Comparison of ENCODE assay signal across 37 cellular contexts in genomic region chr7:34620425-34620824, GRCh38. TPM values are rescaled to one million over a fixed set of nuclear protein-coding genes. Genes with fewer than 3 reads are reported as not detected.
"Had no signal": no experiment of that assay in that cellular context is flagged by ENCODE, and none has a peak within 500 bp of the region (broad histone marks: within the 10 kb centered on the region; RNA-seq: fewer than 3 reads in every experiment).

No MANE protein-coding gene starts in this region.

- H3K9me3 ChIP-seq: body of pancreas, colonic mucosa, esophagus squamous epithelium had no signal

- H3K27me3 Mint-ChIP-seq: activated CD4-positive, alpha-beta memory T cell treated with anti-CD3 and anti-CD28 coated beads for 36 hours; activated CD4-positive, alpha-beta T cell treated with anti-CD3 and anti-CD28 coated beads for 36 hours; activated CD4-positive, alpha-beta T cell treated with anti-CD3 and anti-CD28 coated beads, Interleukin-2, amount 10 ng/mL, durations not matched to agents 24 days and 14 days; activated CD8-positive, alpha-beta memory T cell treated with anti-CD3 and anti-CD28 coated beads, Interleukin-2, amount 10 ng/mL, durations not matched to agents 7 days and 5 days; activated naive CD4-positive, alpha-beta T cell treated with anti-CD3 and anti-CD28 coated beads, Interleukin-2, amount 50 U/mL, for 24 hours; activated naive CD8-positive, alpha-beta T cell treated with anti-CD3 and anti-CD28 coated beads for 36 hours; activated naive CD8-positive, alpha-beta T cell treated with anti-CD3 and anti-CD28 coated beads, Interleukin-2, amount 50 U/mL, for 24 hours had no signal

- H3K4me1 Mint-ChIP-seq: activated CD4-positive, alpha-beta T cell treated with anti-CD3 and anti-CD28 coated beads for 36 hours; activated CD4-positive, alpha-beta T cell treated with anti-CD3 and anti-CD28 coated beads, Interleukin-2, amount 10 ng/mL, durations not matched to agents 24 days and 14 days; activated CD8-positive, alpha-beta memory T cell treated with anti-CD3 and anti-CD28 coated beads, Interleukin-2, amount 10 ng/mL, durations not matched to agents 7 days and 5 days; activated naive CD4-positive, alpha-beta T cell treated with anti-CD3 and anti-CD28 coated beads, Interleukin-2, amount 50 U/mL, for 24 hours; activated naive CD8-positive, alpha-beta T cell treated with anti-CD3 and anti-CD28 coated beads for 36 hours; activated naive CD8-positive, alpha-beta T cell treated with anti-CD3 and anti-CD28 coated beads, Interleukin-2, amount 50 U/mL, for 24 hours had no signal

- H3K9me3 Mint-ChIP-seq: activated CD4-positive, alpha-beta memory T cell treated with anti-CD3 and anti-CD28 coated beads for 36 hours; activated CD4-positive, alpha-beta T cell treated with anti-CD3 and anti-CD28 coated beads, Interleukin-2, amount 10 ng/mL, durations not matched to agents 24 days and 14 days; activated naive CD4-positive, alpha-beta T cell treated with anti-CD3 and anti-CD28 coated beads for 36 hours; activated naive CD4-positive, alpha-beta T cell treated with anti-CD3 and anti-CD28 coated beads, Interleukin-2, amount 50 U/mL, for 24 hours; activated naive CD8-positive, alpha-beta T cell treated with anti-CD3 and anti-CD28 coated beads, Interleukin-2, amount 50 U/mL, for 24 hours; activated T-helper 1 cell treated with anti-CD3 and anti-CD28 coated beads, Interleukin-12 subunit alpha, Interleukin-12 subunit beta, Interleukin-2, Interleukin-4 antibody, amounts not matched to agents 30 ng/mL and 10 ng/mL and 1 ng/mL, durations not matched to agents 14 hours and 24 hours and 36 hours; activated T-helper 2 cell treated with anti-CD3 and anti-CD28 coated beads, Interferon-gamma antibody, Interleukin-2, Interleukin-4, amounts not matched to agents 10 μg/mL and 5 μg/mL and 100 μg/mL, durations not matched to agents 14 hours and 24 hours and 36 hours had no signal

- DNase-seq: activated CD4-positive, alpha-beta memory T cell treated with anti-CD3 and anti-CD28 coated beads for 36 hours; activated CD4-positive, alpha-beta T cell treated with anti-CD3 and anti-CD28 coated beads for 36 hours; activated CD4-positive, alpha-beta T cell treated with anti-CD3 and anti-CD28 coated beads, Interleukin-2, amount 10 ng/mL, durations not matched to agents 24 days and 14 days; activated CD4-positive, CD25-positive, alpha-beta regulatory T cell; activated CD4-positive, CD25-positive, alpha-beta regulatory T cell treated with anti-CD3 and anti-CD28 coated beads, Interleukin-2, amount 50 U/mL, for 72 hours; activated CD8-positive, alpha-beta memory T cell treated with anti-CD3 and anti-CD28 coated beads, Interleukin-2, amount 10 ng/mL, durations not matched to agents 7 days and 5 days; activated CD8-positive, alpha-beta memory T cell treated with anti-CD3 and anti-CD28 coated beads, Interleukin-2, amount 50 U/mL, for 4 hours; activated CD8-positive, alpha-beta T cell treated with anti-CD3 and anti-CD28 coated beads, Interleukin-2, amount 10 ng/mL, durations not matched to agents 7 days and 5 days; activated effector memory CD4-positive, alpha-beta T cell treated with anti-CD3 and anti-CD28 coated beads, Interleukin-2, amount 50 U/mL, for 16 hours; activated naive CD4-positive, alpha-beta T cell treated with anti-CD3 and anti-CD28 coated beads for 36 hours; activated naive CD8-positive, alpha-beta T cell treated with anti-CD3 and anti-CD28 coated beads for 36 hours; activated naive CD8-positive, alpha-beta T cell treated with anti-CD3 and anti-CD28 coated beads, Interleukin-2, amount 50 U/mL, for 24 hours; activated T-cell treated with anti-CD3 and anti-CD28 coated beads, Interleukin-2, amount 50 U/mL, for 1 hour; activated T-cell treated with anti-CD3 and anti-CD28 coated beads, Interleukin-2, amount 50 U/mL, for 48 hours; adrenal gland; amygdala; aorta; body of pancreas; central memory CD4-positive, alpha-beta T cell; cerebellar nuclear complex; colonic mucosa; effector CD8-positive, alpha-beta T cell; esophagus squamous epithelium; foreskin melanocyte; T-helper 2 cell had no signal

- ATAC-seq: activated CD4-positive, alpha-beta T cell treated with anti-CD3 and anti-CD28 coated beads for 36 hours; activated CD8-positive, alpha-beta memory T cell treated with anti-CD3 and anti-CD28 coated beads, Interleukin-2, amount 10 ng/mL, durations not matched to agents 7 days and 5 days; activated CD8-positive, alpha-beta T cell treated with anti-CD3 and anti-CD28 coated beads, Interleukin-2, amount 10 ng/mL, durations not matched to agents 7 days and 5 days; activated naive CD8-positive, alpha-beta T cell treated with anti-CD3 and anti-CD28 coated beads, Interleukin-2, amount 50 U/mL, for 24 hours; body of pancreas; gastroesophageal sphincter had no signal

- H3K4me3 Mint-ChIP-seq: activated CD4-positive, alpha-beta memory T cell treated with anti-CD3 and anti-CD28 coated beads for 36 hours; activated CD4-positive, alpha-beta T cell treated with anti-CD3 and anti-CD28 coated beads for 36 hours; activated CD4-positive, alpha-beta T cell treated with anti-CD3 and anti-CD28 coated beads, Interleukin-2, amount 10 ng/mL, durations not matched to agents 24 days and 14 days; activated CD8-positive, alpha-beta memory T cell treated with anti-CD3 and anti-CD28 coated beads, Interleukin-2, amount 10 ng/mL, durations not matched to agents 7 days and 5 days; activated CD8-positive, alpha-beta T cell treated with anti-CD3 and anti-CD28 coated beads, Interleukin-2, amount 10 ng/mL, durations not matched to agents 7 days and 5 days; activated naive CD4-positive, alpha-beta T cell treated with anti-CD3 and anti-CD28 coated beads for 36 hours; activated naive CD4-positive, alpha-beta T cell treated with anti-CD3 and anti-CD28 coated beads, Interleukin-2, amount 50 U/mL, for 24 hours; activated naive CD8-positive, alpha-beta T cell treated with anti-CD3 and anti-CD28 coated beads for 36 hours; activated naive CD8-positive, alpha-beta T cell treated with anti-CD3 and anti-CD28 coated beads, Interleukin-2, amount 50 U/mL, for 24 hours; activated T-helper 1 cell treated with anti-CD3 and anti-CD28 coated beads, Interleukin-12 subunit alpha, Interleukin-12 subunit beta, Interleukin-2, Interleukin-4 antibody, amounts not matched to agents 30 ng/mL and 10 ng/mL and 1 ng/mL, durations not matched to agents 14 hours and 24 hours and 36 hours had no signal

- H3K4me1 ChIP-seq: adrenal gland, body of pancreas, colonic mucosa, esophagus squamous epithelium, gastroesophageal sphincter had no signal

- H3K36me3 ChIP-seq: adrenal gland, colonic mucosa, esophagus squamous epithelium, gastroesophageal sphincter had no signal

- H3K27ac Mint-ChIP-seq: activated CD4-positive, alpha-beta memory T cell treated with anti-CD3 and anti-CD28 coated beads for 36 hours; activated CD4-positive, alpha-beta T cell treated with anti-CD3 and anti-CD28 coated beads for 36 hours; activated CD4-positive, alpha-beta T cell treated with anti-CD3 and anti-CD28 coated beads, Interleukin-2, amount 10 ng/mL, durations not matched to agents 24 days and 14 days; activated CD8-positive, alpha-beta memory T cell treated with anti-CD3 and anti-CD28 coated beads, Interleukin-2, amount 10 ng/mL, durations not matched to agents 7 days and 5 days; activated CD8-positive, alpha-beta T cell treated with anti-CD3 and anti-CD28 coated beads, Interleukin-2, amount 10 ng/mL, durations not matched to agents 7 days and 5 days; activated naive CD4-positive, alpha-beta T cell treated with anti-CD3 and anti-CD28 coated beads for 36 hours; activated naive CD4-positive, alpha-beta T cell treated with anti-CD3 and anti-CD28 coated beads, Interleukin-2, amount 50 U/mL, for 24 hours; activated naive CD8-positive, alpha-beta T cell treated with anti-CD3 and anti-CD28 coated beads for 36 hours; activated naive CD8-positive, alpha-beta T cell treated with anti-CD3 and anti-CD28 coated beads, Interleukin-2, amount 50 U/mL, for 24 hours; activated T-helper 1 cell treated with anti-CD3 and anti-CD28 coated beads, Interleukin-12 subunit alpha, Interleukin-12 subunit beta, Interleukin-2, Interleukin-4 antibody, amounts not matched to agents 30 ng/mL and 10 ng/mL and 1 ng/mL, durations not matched to agents 14 hours and 24 hours and 36 hours; activated T-helper 2 cell treated with anti-CD3 and anti-CD28 coated beads, Interferon-gamma antibody, Interleukin-2, Interleukin-4, amounts not matched to agents 10 μg/mL and 5 μg/mL and 100 μg/mL, durations not matched to agents 14 hours and 24 hours and 36 hours had no signal

- H3K27me3 ChIP-seq: adrenal gland, body of pancreas, colonic mucosa, esophagus squamous epithelium, gastroesophageal sphincter had no signal

- H3K4me3 ChIP-seq: adrenal gland, body of pancreas, colonic mucosa, esophagus squamous epithelium, gastroesophageal sphincter had no signal

- H3K36me3 Mint-ChIP-seq: activated CD4-positive, alpha-beta memory T cell treated with anti-CD3 and anti-CD28 coated beads for 36 hours; activated CD8-positive, alpha-beta memory T cell treated with anti-CD3 and anti-CD28 coated beads, Interleukin-2, amount 10 ng/mL, durations not matched to agents 7 days and 5 days; activated naive CD4-positive, alpha-beta T cell treated with anti-CD3 and anti-CD28 coated beads, Interleukin-2, amount 50 U/mL, for 24 hours; activated naive CD8-positive, alpha-beta T cell treated with anti-CD3 and anti-CD28 coated beads for 36 hours had no signal

- H3K27ac ChIP-seq: adrenal gland, body of pancreas, colonic mucosa, epithelial cell of prostate, esophagus squamous epithelium, gastroesophageal sphincter had no signal

RNA-seq across cellular contexts. Expression of gene NPSR1, which starts 37.6 kb away (rescaled TPM):
- total RNA-seq: activated CD4-positive, alpha-beta memory T cell treated with anti-CD3 and anti-CD28 coated beads for 36 hours; activated CD4-positive, alpha-beta T cell treated with anti-CD3 and anti-CD28 coated beads for 36 hours; activated CD4-positive, alpha-beta T cell treated with anti-CD3 and anti-CD28 coated beads, Interleukin-2, amount 10 ng/mL, durations not matched to agents 24 days and 14 days; activated CD8-positive, alpha-beta memory T cell treated with anti-CD3 and anti-CD28 coated beads for 36 hours; activated CD8-positive, alpha-beta memory T cell treated with anti-CD3 and anti-CD28 coated beads, Interleukin-2, amount 10 ng/mL, durations not matched to agents 7 days and 5 days; activated CD8-positive, alpha-beta T cell treated with anti-CD3 and anti-CD28 coated beads, Interleukin-2, amount 10 ng/mL, durations not matched to agents 7 days and 5 days; activated naive CD4-positive, alpha-beta T cell treated with anti-CD3 and anti-CD28 coated beads for 36 hours; activated naive CD8-positive, alpha-beta T cell treated with anti-CD3 and anti-CD28 coated beads for 36 hours; activated T-helper 1 cell treated with anti-CD3 and anti-CD28 coated beads, Interleukin-12 subunit alpha, Interleukin-12 subunit beta, Interleukin-2, Interleukin-4 antibody, amounts not matched to agents 30 ng/mL and 10 ng/mL and 1 ng/mL, durations not matched to agents 14 hours and 24 hours and 36 hours; activated T-helper 2 cell treated with anti-CD3 and anti-CD28 coated beads, Interferon-gamma antibody, Interleukin-2, Interleukin-4, amounts not matched to agents 10 μg/mL and 5 μg/mL and 100 μg/mL, durations not matched to agents 14 hours and 24 hours and 36 hours; adrenal gland; aorta; body of pancreas; dermis microvascular lymphatic vessel endothelial cell; endothelial cell of umbilical vein; esophagus squamous epithelium; fibroblast of lung; fibroblast of villous mesenchyme; gastroesophageal sphincter; glomerular endothelial cell; T-helper 1 cell treated with Interleukin-12 subunit alpha and Interleukin-12 subunit beta and Interleukin-4 antibody, amounts not matched to agents 30 ng/mL and 1 ng/mL, for 36 hours had no signal
